In the genomic region with DNA sequence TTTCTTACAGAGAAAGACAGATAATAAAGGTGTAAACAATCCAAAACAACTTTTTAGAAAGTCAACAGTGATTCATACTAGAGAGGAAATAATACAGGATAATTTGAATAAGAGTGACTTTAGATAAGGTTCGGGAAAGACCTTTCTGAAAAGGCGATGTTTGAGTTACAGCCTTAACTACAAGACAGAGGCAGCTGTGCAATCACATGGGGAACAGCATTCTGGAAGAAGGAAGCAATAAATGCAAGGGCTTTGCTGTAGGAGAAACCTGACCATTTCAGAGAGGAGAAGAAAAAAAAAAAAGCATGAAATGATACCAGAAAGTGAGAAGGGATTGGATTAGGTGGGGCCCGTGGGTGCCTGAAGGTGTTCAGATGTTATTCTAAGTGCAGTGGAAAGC, we compare ENCODE assay signal across 14 cellular contexts.
DNase-seq lines count a peak whose midpoint lies in the region; ATAC-seq and TF ChIP-seq lines count a peak whose summit lies in the region.
"Had no signal": no experiment of that assay in that cellular context is flagged by ENCODE, and none has a peak within 500 bp of the region (broad histone marks: within the 10 kb centered on the region; RNA-seq: fewer than 3 reads in every experiment).

No MANE protein-coding gene starts in this region.

- no peak overlapping the region for H3K4me3 ChIP-seq in SK-N-MC
- H3K4me3 ChIP-seq in GM23248 = no peak overlapping the region
- H3K4me3 ChIP-seq: BLaER1 had no signal

- H3K27ac Mint-ChIP-seq in neural crest cell (ENCODE audit: unreplicated experiment) = peak overlapping the region; percentile 31
- peak overlapping the region; percentile 48 for H3K27ac Mint-ChIP-seq in type B pancreatic cell

- H3K4me1 Mint-ChIP-seq in neural crest cell (peaks cover 12% of the 10 kb centered on the region), type B pancreatic cell (ENCODE audit: unreplicated experiment) (peaks cover 27% of the 10 kb centered on the region)

- peaks cover 4% of the 10 kb centered on the region for H3K9me3 Mint-ChIP-seq in neural crest cell
- peaks cover 7% of the 10 kb centered on the region for H3K9me3 Mint-ChIP-seq in type B pancreatic cell

- H3K36me3 ChIP-seq in SK-N-MC (ENCODE audit: insufficient read depth, low read length) (no peaks in the 10 kb centered on the region), GM23248 (ENCODE audit: low read depth) (no peaks in the 10 kb centered on the region)
- H3K36me3 ChIP-seq: BLaER1 had no signal

- no peaks in the 10 kb centered on the region for H4K20me1 ChIP-seq in GM23248 (ENCODE audit: insufficient read depth)
- H4K20me1 ChIP-seq: BLaER1 had no signal

- H3F3A ChIP-seq in GM23248 (ENCODE audit: insufficient read depth) = no peaks in the 10 kb centered on the region

- no peak overlapping the region for H3K4me2 ChIP-seq in GM23248 (ENCODE audit: unreplicated experiment)
- H3K4me2 ChIP-seq: BLaER1 had no signal

- peak overlapping the region; percentile 54; the same call in 1 of the 2 replicates for H3K27ac ChIP-seq in SK-N-MC
- no peak overlapping the region for H3K27ac ChIP-seq in GM23248
- H3K27ac ChIP-seq in substantia nigra (ENCODE audit: low read depth, low read length, poor library complexity, severe bottlenecking) = no peak overlapping the region
- H3K27ac ChIP-seq: 22Rv1, BLaER1 had no signal

- no peaks in the 10 kb centered on the region for H3K27me3 ChIP-seq in GM23248 (replicated peaks; ENCODE audit: insufficient read depth)
- H3K27me3 ChIP-seq: BLaER1 had no signal

- DNase-seq in NCI-H748 (lab: John Stamatoyannopoulos, UW; ENCODE audit: unreplicated experiment) (peak; percentile 25), NCI-H748 treated with DMSO at 0.1 percent for 48 hours (lab: John Stamatoyannopoulos, UW) (no peak), SK-N-MC (ENCODE audit: low read depth, low spot score) (no peak), neural crest cell (ENCODE audit: low read depth, low spot score) (no peak), type B pancreatic cell (ENCODE audit: extremely low spot score, unreplicated experiment) (no peak), GM23248 (no peak), substantia nigra (lab: John Stamatoyannopoulos, UW) (no peak)
- DNase-seq: AML-193, DMS79 treated with DMSO at 0.1 percent for 48 hours, EL had no signal

- 34 to 38% methylated on average over 3 of the region's 3 CpGs for WGBS in GM23248 (ENCODE audit: low coverage in 1 of 2, low lambda C conversion rate in 2 of 2, missing lambda C conversion rate in 2 of 2), 2 experiments

- TF ChIP-seq CTCF in neural crest cell (conservative IDR thresholded peaks at IDR 0.05) (no peak), type B pancreatic cell (conservative IDR thresholded peaks at IDR 0.05) (no peak)

- H3K9me3 ChIP-seq in SK-N-MC (ENCODE audit: low read depth, low read length) (no peaks in the 10 kb centered on the region), GM23248 (ENCODE audit: low read depth) (no peaks in the 10 kb centered on the region)
- H3K9me3 ChIP-seq: BLaER1 had no signal

- H3K9me2 ChIP-seq in GM23248 (ENCODE audit: insufficient read depth) = no peaks in the 10 kb centered on the region

- in situ Hi-C loops in GM23248 (cut with MboI) = no loop called here

- H3K27me3 Mint-ChIP-seq in neural crest cell (ENCODE audit: low read depth) (no peaks in the 10 kb centered on the region), type B pancreatic cell (peaks cover 12% of the 10 kb centered on the region)

- H3K4me1 ChIP-seq in GM23248 (ENCODE audit: insufficient read depth) = no peaks in the 10 kb centered on the region
- H3K4me1 ChIP-seq: BLaER1 had no signal

- H3K4me3 Mint-ChIP-seq in neural crest cell (no peak overlapping the region), type B pancreatic cell (no peak overlapping the region)

- no peak overlapping the region for H3K9ac ChIP-seq in SK-N-MC (ENCODE audit: insufficient read length)
- no peak overlapping the region for H3K9ac ChIP-seq in GM23248
- H3K9ac ChIP-seq: BLaER1 had no signal

- ATAC-seq in GM19324 (IDR thresholded peaks at IDR 0.05; ENCODE audit: low FRiP score, unreplicated experiment) = no peak
- ATAC-seq: HCT116 had no signal

- no peaks in the 10 kb centered on the region for H3K79me2 ChIP-seq in GM23248 (ENCODE audit: insufficient read depth)

- no peak overlapping the region for H2AFZ ChIP-seq in GM23248

- peaks cover 5% of the 10 kb centered on the region for H3K36me3 Mint-ChIP-seq in neural crest cell (ENCODE audit: low read depth)
- H3K36me3 Mint-ChIP-seq in type B pancreatic cell = peaks cover 4% of the 10 kb centered on the region
